ENCODE assay signal across 8 cellular contexts in genomic region chr11:83192846-83193245, GRCh38. TPM values are rescaled to one million over a fixed set of nuclear protein-coding genes. Genes with fewer than 3 reads are reported as not detected.
DNase-seq lines count a peak whose midpoint lies in the region; ATAC-seq and TF ChIP-seq lines count a peak whose summit lies in the region.

No MANE protein-coding gene starts in this region.

- H3K27ac Mint-ChIP-seq in T-helper 17 cell, result peak overlapping the region; percentile 100

- DNase-seq in T-helper 17 cell, result no peak
- DNase-seq in fibroblast of the aortic adventitia (ENCODE audit: low read depth), result peak; percentile 19
- no peak for DNase-seq in retinal pigment epithelial cell (ENCODE audit: low read depth)
- no peak for DNase-seq in HCEC 1CT
- DNase-seq in NCI-H2196 (lab: John Stamatoyannopoulos, UW; ENCODE audit: unreplicated experiment), result no peak

- TF ChIP-seq CTCF in fibroblast of the aortic adventitia (IDR thresholded peaks at IDR 0.05; ENCODE audit: insufficient read depth, low read length) (no peak), retinal pigment epithelial cell (conservative IDR thresholded peaks at IDR 0.05; ENCODE audit: low read depth, low read length) (no peak)

- peaks cover 9% of the 10 kb centered on the region for H3K36me3 Mint-ChIP-seq in T-helper 17 cell (ENCODE audit: low read depth)

- H3K27me3 Mint-ChIP-seq in T-helper 17 cell, result no peaks in the 10 kb centered on the region

- ATAC-seq in T-helper 17 cell (no peak), GM21360 (IDR thresholded peaks at IDR 0.05; ENCODE audit: unreplicated experiment) (no peak), GM19023 (IDR thresholded peaks at IDR 0.05; ENCODE audit: unreplicated experiment) (no peak)

- H3K4me3 Mint-ChIP-seq in T-helper 17 cell, result peak overlapping the region; percentile 99

- no peaks in the 10 kb centered on the region for H3K9me3 ChIP-seq in T-helper 17 cell (ENCODE audit: control insufficient read depth, low read length, poor library complexity, severe bottlenecking)

- H3K4me1 Mint-ChIP-seq in T-helper 17 cell, result peaks cover 53% of the 10 kb centered on the region

- H3K4me3 ChIP-seq in GM08714 (ENCODE audit: low read length) (peak overlapping the region; percentile 71), fibroblast of the aortic adventitia (ENCODE audit: low read depth, low read length) (peak overlapping the region; percentile 90), retinal pigment epithelial cell (ENCODE audit: low read length) (peak overlapping the region; percentile 70)

RNA-seq across cellular contexts. Expression of gene ANKRD42, which starts 0.7 kb away (rescaled TPM):
- total RNA-seq in T-helper 17 cell, result 10 to 100 TPM in 1 of 2 donors, 1 to 10 TPM in 1; 7.5 to 10.3 TPM
- total RNA-seq in fibroblast of the aortic adventitia (ENCODE audit: low replicate concordance), result 8.3 and 9.5 TPM in 2 replicates

RNA-seq across cellular contexts. Expression of gene PCF11, which starts 35.9 kb away (rescaled TPM):
- total RNA-seq in T-helper 17 cell (100 to 1,000 TPM; 152 to 153 TPM), fibroblast of the aortic adventitia (ENCODE audit: low replicate concordance) (47.7 and 49.2 TPM in 2 replicates)
